13 cellular contexts compared by ENCODE assay signal in the genomic region with DNA sequence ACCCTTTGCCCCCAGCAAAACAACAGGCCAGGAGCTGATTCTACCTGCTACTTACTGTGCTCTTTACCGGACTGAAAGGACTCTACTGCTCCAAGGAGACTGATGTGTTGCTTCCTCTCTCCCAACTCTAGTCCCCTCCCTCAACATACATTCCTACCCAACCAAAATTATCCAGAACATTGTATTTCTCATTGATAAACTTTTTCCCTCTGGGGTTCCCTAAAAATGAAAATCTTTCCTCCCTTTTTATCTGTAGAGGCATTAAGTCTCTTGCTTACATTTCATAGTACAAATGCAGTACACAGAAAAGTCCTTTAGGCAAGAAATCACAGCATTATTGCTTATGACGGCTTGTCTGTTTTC. TPM values are rescaled to one million over a fixed set of nuclear protein-coding genes. Genes with fewer than 3 reads are reported as not detected.
A peak's percentile ranks its signal among the peaks of the same experiment; 100 is the strongest.
DNase-seq lines count a peak whose midpoint lies in the region; ATAC-seq and TF ChIP-seq lines count a peak whose summit lies in the region.
"Had no signal": no experiment of that assay in that cellular context is flagged by ENCODE, and none has a peak within 500 bp of the region (broad histone marks: within the 10 kb centered on the region; RNA-seq: fewer than 3 reads in every experiment).

No MANE protein-coding gene starts in this region.

- in situ Hi-C loops in astrocyte of the cerebellum (cut with HindIII; ENCODE audit: low sequenced_read_pairs) = no loop called here

- 25 to 35% methylated on average over 2 of the region's 2 CpGs for WGBS in heart right ventricle, 2 donors
- WGBS in mesodermal cell (ENCODE audit: insufficient coverage in 2 of 2), 2 experiments = 20 to 50% methylated on average over 2 of the region's 2 CpGs

- ATAC-seq in heart right ventricle = no peak
- no peak for ATAC-seq in left cardiac atrium
- ATAC-seq in mucosa of descending colon = no peak

- TF ChIP-seq CTCF in heart right ventricle (IDR thresholded peaks at IDR 0.05) (no peak), astrocyte of the cerebellum (IDR thresholded peaks at IDR 0.05; ENCODE audit: low read depth, low read length, missing control alignments) (no peak), tibial artery (IDR thresholded peaks at IDR 0.05) (no peak), mucosa of descending colon (IDR thresholded peaks at IDR 0.05) (no peak)

- H3K27ac ChIP-seq in heart right ventricle (no peak overlapping the region), mesodermal cell (ENCODE audit: low read depth, low read length, severe bottlenecking) (no peak overlapping the region), tibial artery (no peak overlapping the region)
- H3K27ac ChIP-seq: parathyroid adenoma had no signal

- intact Hi-C loops in heart right ventricle (cut with DNase I) (no loop called here), left cardiac atrium (cut with DNase I) (no loop called here), tibial artery (cut with DNase I; ENCODE audit: low total_unique reads) (no loop called here), mucosa of descending colon (cut with DNase I, micrococcal nuclease) (no loop called here)

- H3K27me3 ChIP-seq in heart right ventricle (peaks cover 0 to 71% (median 62%) of the 10 kb centered on the region in 7 donors), tibial artery (peaks cover 0 to 25% of the 10 kb centered on the region in 2 donors)

- H3K4me3 ChIP-seq in heart right ventricle (peak overlapping the region in 6 of 10 donors; percentile 46 to 59 (median 54)), astrocyte of the cerebellum (ENCODE audit: low read depth, low read length) (peak overlapping the region; percentile 56), mesodermal cell (ENCODE audit: extremely low read depth, insufficient read depth, low read length, poor library complexity, severe bottlenecking) (peak overlapping the region; percentile 63), tibial artery (peak overlapping the region; percentile 52 to 59), mucosa of descending colon (no peak overlapping the region)
- H3K4me3 ChIP-seq: K562 had no signal

- H3K9me3 ChIP-seq in heart right ventricle (no peaks in the 10 kb centered on the region), mesodermal cell (ENCODE audit: control insufficient read depth, low read length) (no peaks in the 10 kb centered on the region), tibial artery (no peaks in the 10 kb centered on the region), mucosa of descending colon (no peaks in the 10 kb centered on the region)

- peaks cover 0 to 20% (median 16%) of the 10 kb centered on the region in 9 donors for H3K4me1 ChIP-seq in heart right ventricle
- no peaks in the 10 kb centered on the region for H3K4me1 ChIP-seq in mesodermal cell (ENCODE audit: control insufficient read depth, insufficient read depth, low read length, poor library complexity, severe bottlenecking)
- peaks cover 0 to 27% (median 20%) of the 10 kb centered on the region in 4 donors for H3K4me1 ChIP-seq in tibial artery
- H3K4me1 ChIP-seq in mucosa of descending colon (ENCODE audit: low read depth) = peaks cover 13% of the 10 kb centered on the region
- H3K4me1 ChIP-seq: parathyroid adenoma had no signal

- DNase-seq in heart right ventricle (no peak), left cardiac atrium (no peak), astrocyte of the cerebellum (ENCODE audit: low read depth) (no peak), tibial artery (no peak), D341Med (ENCODE audit: low spot score) (no peak), NCI-H1105 (lab: John Stamatoyannopoulos, UW) (no peak), mucosa of descending colon (no peak)
- DNase-seq: activated CD8-positive, alpha-beta memory T cell treated with anti-CD3 and anti-CD28 coated beads, Interleukin-2, amount 50 U/mL, for 4 hours had no signal

- H3K36me3 ChIP-seq in heart right ventricle (no peaks in the 10 kb centered on the region), mesodermal cell (ENCODE audit: control insufficient read depth, insufficient read depth, low read length) (no peaks in the 10 kb centered on the region), tibial artery (no peaks in the 10 kb centered on the region), mucosa of descending colon (ENCODE audit: low read depth) (no peaks in the 10 kb centered on the region)

RNA-seq across cellular contexts. Expression of gene HS3ST5, which starts 0.9 kb away (rescaled TPM):
- total RNA-seq in heart right ventricle (not detected), left cardiac atrium (not detected), mucosa of descending colon (1 to 10 TPM in 1 of 3 donors, under 1 TPM in 1, not detected in 1; 0.12 to 1.0 TPM)
- polyA plus RNA-seq in heart right ventricle = not detected
- polyA plus RNA-seq in mesodermal cell (2013, experiment 1 of 2) = 2.0 TPM
- 2.1 TPM for polyA plus RNA-seq in mesodermal cell (2013, experiment 2 of 2)
- total RNA-seq: K562; T-helper 2 cell treated with Interferon-gamma antibody and Interleukin-4, amounts not matched to agents 100 ng/mL and 5 ng/mL, for 36 hours had no signal
- polyA plus RNA-seq: BJ, K562 had no signal
